In genomic region chr3:146308682-146309081, GRCh38 we compare ENCODE assay signal across 11 cellular contexts. TPM values are rescaled to one million over a fixed set of nuclear protein-coding genes. Genes with fewer than 3 reads are reported as not detected.
A peak's percentile ranks its signal among the peaks of the same experiment; 100 is the strongest.
DNase-seq lines count a peak whose midpoint lies in the region; ATAC-seq and TF ChIP-seq lines count a peak whose summit lies in the region.
"Had no signal": no experiment of that assay in that cellular context is flagged by ENCODE, and none has a peak within 500 bp of the region (broad histone marks: within the 10 kb centered on the region; RNA-seq: fewer than 3 reads in every experiment).

No MANE protein-coding gene starts in this region.

- TF ChIP-seq POLR2A in esophagus squamous epithelium (IDR thresholded peaks at IDR 0.05): no peak

- intact Hi-C loops in esophagus squamous epithelium (cut with DNase I): no loop called here

- ATAC-seq in GM21423 (IDR thresholded peaks at IDR 0.05; ENCODE audit: unreplicated experiment) (no peak), GM21515 (IDR thresholded peaks at IDR 0.05; ENCODE audit: unreplicated experiment) (no peak), HG03135 (IDR thresholded peaks at IDR 0.05; ENCODE audit: unreplicated experiment) (no peak)

- POLR2A ChIA-PET in AG04449 (lab: Yijun Ruan, JAX): no interaction called here

- no peak for TF ChIP-seq CTCF in AG04449 (IDR thresholded peaks at IDR 0.05; ENCODE audit: insufficient read depth, low read length, missing control alignments)
- no peak for TF ChIP-seq CTCF in esophagus squamous epithelium (IDR thresholded peaks at IDR 0.05)

- H3K27me3 ChIP-seq in MG63: no peaks in the 10 kb centered on the region
- no peaks in the 10 kb centered on the region for H3K27me3 ChIP-seq in esophagus squamous epithelium
- no peaks in the 10 kb centered on the region for H3K27me3 ChIP-seq in muscle layer of duodenum (ENCODE audit: low read depth, low read length)

- 60 to 75% methylated on average over 3 of the region's 3 CpGs for WGBS in esophagus squamous epithelium, 2 donors

- H3K4me1 ChIP-seq in esophagus squamous epithelium: peaks cover 0 to 17% (median 7%) of the 10 kb centered on the region in 3 donors
- peaks cover 0 to 3% of the 10 kb centered on the region in 2 donors for H3K4me1 ChIP-seq in muscle layer of duodenum (ENCODE audit: control insufficient read depth in 1 of 2, insufficient read depth in 2 of 2, low read length in 2 of 2)

- CTCF ChIA-PET in AG04449 (lab: Yijun Ruan, JAX): interaction anchor here (0.8 kb wide), 1 partner anchor 120 kb away, joined by 3 read pairs; no protein-coding TSS in a partner anchor

- H3K27ac ChIP-seq in esophagus squamous epithelium (peak overlapping the region in 3 of 4 donors; percentile 10 to 53 (median 34)), muscle layer of duodenum (ENCODE audit: low read length) (peak overlapping the region; percentile 26)

- H3K36me3 ChIP-seq in MG63 (peaks cover 5% of the 10 kb centered on the region; the same call in 1 of the 2 replicates), esophagus squamous epithelium (no peaks in the 10 kb centered on the region), muscle layer of duodenum (ENCODE audit: control insufficient read depth in 1 of 2, insufficient read depth in 2 of 2, low read length in 2 of 2) (no peaks in the 10 kb centered on the region)

- H3K4me3 ChIP-seq in AG04449 (ENCODE audit: low read depth, low read length): no peak overlapping the region
- H3K4me3 ChIP-seq in MG63: no peak overlapping the region
- H3K4me3 ChIP-seq in esophagus squamous epithelium: no peak overlapping the region
- no peak overlapping the region for H3K4me3 ChIP-seq in muscle layer of duodenum (ENCODE audit: low read depth in 1 of 2, low read length in 2 of 2)

- H3K9me3 ChIP-seq in MG63: peaks cover 13% of the 10 kb centered on the region
- no peaks in the 10 kb centered on the region for H3K9me3 ChIP-seq in esophagus squamous epithelium
- no peaks in the 10 kb centered on the region for H3K9me3 ChIP-seq in muscle layer of duodenum (ENCODE audit: control insufficient read depth in 1 of 2, low read length in 2 of 2)

- DNase-seq in AG04449 (ENCODE audit: low read depth, low spot score) (peak; percentile 26), MG63 (peak; percentile 32), esophagus squamous epithelium (lab: John Stamatoyannopoulos, UW) (no peak), NCI-H1048 (lab: John Stamatoyannopoulos, UW) (no peak)
- DNase-seq: C1 segment of cervical spinal cord, NCI-H69, T-helper 2 cell had no signal

RNA-seq across cellular contexts. Expression of gene PLSCR4, which starts 57.8 kb away (rescaled TPM):
- total RNA-seq in MG63 (2014; rRNA removed; shearing (Covaris generic); ENCODE audit: low replicate concordance): 93.8 and 101 TPM in 2 replicates
- 10 to 100 TPM in 2 of 4 donors, 1 to 10 TPM in 2; 5.5 to 39.1 (median 13.4) TPM for total RNA-seq in esophagus squamous epithelium

Comparison
In these comparisons a context has a peak if more than half of its experiments do, and no peak if none do; other contexts are left out.
1. DNase-seq: peak in AG04449 (single experiment) and MG63 (single experiment); none in esophagus squamous epithelium (single experiment) and NCI-H1048 (single experiment).